Comparison of ENCODE assay signal across 25 cellular contexts in genomic region chr11:14378171-14378570, GRCh38.
"Had no signal": no experiment of that assay in that cellular context is flagged by ENCODE, and none has a peak within 500 bp of the region (broad histone marks: within the 10 kb centered on the region; RNA-seq: fewer than 3 reads in every experiment).

No MANE protein-coding gene starts in this region.

- H3K9me3 ChIP-seq: colonic mucosa, esophagus squamous epithelium, gastroesophageal sphincter, mucosa of descending colon, sigmoid colon, upper lobe of right lung had no signal

- H3K9ac ChIP-seq: neural progenitor cell had no signal

- H3K4me3 ChIP-seq: colonic mucosa, dorsolateral prefrontal cortex, esophagus squamous epithelium, gastroesophageal sphincter, mucosa of descending colon, neural progenitor cell, sigmoid colon, upper lobe of right lung had no signal

- H3K4me3 Mint-ChIP-seq: activated CD4-positive, alpha-beta memory T cell treated with anti-CD3 and anti-CD28 coated beads for 36 hours; activated CD4-positive, alpha-beta T cell treated with anti-CD3 and anti-CD28 coated beads for 36 hours; activated T-helper 1 cell treated with anti-CD3 and anti-CD28 coated beads, Interleukin-12 subunit alpha, Interleukin-12 subunit beta, Interleukin-2, Interleukin-4 antibody, amounts not matched to agents 30 ng/mL and 10 ng/mL and 1 ng/mL, durations not matched to agents 14 hours and 24 hours and 36 hours; brain; effector memory CD8-positive, alpha-beta T cell; neural progenitor cell had no signal

- H2AFZ ChIP-seq: neural progenitor cell had no signal

- H3K4me2 ChIP-seq: neural progenitor cell had no signal

- H3K4me1 ChIP-seq: colonic mucosa had no signal

- H3K9me3 Mint-ChIP-seq: activated CD4-positive, alpha-beta memory T cell treated with anti-CD3 and anti-CD28 coated beads for 36 hours; activated T-helper 1 cell treated with anti-CD3 and anti-CD28 coated beads, Interleukin-12 subunit alpha, Interleukin-12 subunit beta, Interleukin-2, Interleukin-4 antibody, amounts not matched to agents 30 ng/mL and 10 ng/mL and 1 ng/mL, durations not matched to agents 14 hours and 24 hours and 36 hours; effector memory CD8-positive, alpha-beta T cell; neural progenitor cell had no signal

- DNase-seq: activated CD4-positive, alpha-beta memory T cell treated with anti-CD3 and anti-CD28 coated beads for 36 hours; activated CD4-positive, alpha-beta T cell treated with anti-CD3 and anti-CD28 coated beads for 36 hours; activated gamma-delta T cell; aorta; colonic mucosa; dorsolateral prefrontal cortex; effector memory CD8-positive, alpha-beta T cell; esophagus squamous epithelium; head of caudate nucleus; hypothalamus; left cardiac atrium; mesenchymal stem cell; mucosa of descending colon; retina; sigmoid colon; stimulated activated CD4-positive, alpha-beta T cell treated with anti-CD3 and anti-CD28 coated beads, Interleukin-2, amount 100 ng/mL, for 48 hours; stimulated activated CD8-positive, alpha-beta memory T cell treated with anti-CD3 and anti-CD28 coated beads, Interleukin-4, amount 100 ng/mL, for 48 hours; stimulated activated naive CD4-positive, alpha-beta T cell; T-helper 9 cell; upper lobe of right lung had no signal

- H3K36me3 ChIP-seq: colonic mucosa, esophagus squamous epithelium, gastroesophageal sphincter, neural progenitor cell, sigmoid colon, upper lobe of right lung had no signal

- H3K27me3 ChIP-seq: colonic mucosa, gastroesophageal sphincter, sigmoid colon, upper lobe of right lung had no signal

- H3K36me3 Mint-ChIP-seq: activated CD4-positive, alpha-beta memory T cell treated with anti-CD3 and anti-CD28 coated beads for 36 hours; activated naive CD4-positive, alpha-beta T cell treated with anti-CD3 and anti-CD28 coated beads, Interleukin-2, amount 50 U/mL, for 72 hours; brain; neural progenitor cell had no signal

- H3K27ac ChIP-seq: colonic mucosa, dorsolateral prefrontal cortex, esophagus squamous epithelium, gastroesophageal sphincter, neural progenitor cell, sigmoid colon, upper lobe of right lung had no signal

- H3K27ac Mint-ChIP-seq: activated CD4-positive, alpha-beta memory T cell treated with anti-CD3 and anti-CD28 coated beads for 36 hours; activated CD4-positive, alpha-beta T cell treated with anti-CD3 and anti-CD28 coated beads for 36 hours; activated naive CD4-positive, alpha-beta T cell treated with anti-CD3 and anti-CD28 coated beads, Interleukin-2, amount 50 U/mL, for 72 hours; activated T-helper 1 cell treated with anti-CD3 and anti-CD28 coated beads, Interleukin-12 subunit alpha, Interleukin-12 subunit beta, Interleukin-2, Interleukin-4 antibody, amounts not matched to agents 30 ng/mL and 10 ng/mL and 1 ng/mL, durations not matched to agents 14 hours and 24 hours and 36 hours; brain; effector memory CD8-positive, alpha-beta T cell; neural progenitor cell had no signal
